25 cellular contexts compared by ENCODE assay signal in the genomic region with DNA sequence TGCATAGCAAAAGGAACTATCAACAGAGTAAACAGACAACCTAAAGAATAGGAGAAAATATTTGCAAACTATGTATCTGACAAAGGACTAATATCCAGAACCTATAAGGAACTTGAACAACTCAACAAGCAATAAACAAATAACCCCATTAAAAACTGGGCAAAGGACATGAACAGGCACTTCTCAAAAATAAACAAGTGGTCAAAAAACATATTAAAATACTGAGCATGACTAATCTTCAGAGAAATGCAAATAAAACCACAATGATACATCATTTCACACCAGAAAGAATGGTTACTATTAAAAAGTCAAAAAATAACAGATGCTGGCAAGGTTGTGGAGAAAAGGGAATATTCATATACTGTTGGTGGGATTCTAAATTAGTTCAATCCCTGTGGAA.
"Had no signal": no experiment of that assay in that cellular context is flagged by ENCODE, and none has a peak within 500 bp of the region (broad histone marks: within the 10 kb centered on the region; RNA-seq: fewer than 3 reads in every experiment).

No MANE protein-coding gene starts in this region.

- DNase-seq: activated CD4-positive, alpha-beta T cell treated with anti-CD3 and anti-CD28 coated beads for 1 hour; activated CD8-positive, alpha-beta memory T cell treated with anti-CD3 and anti-CD28 coated beads for 24 hours; activated CD8-positive, alpha-beta memory T cell treated with anti-CD3 and anti-CD28 coated beads, Interleukin-2, amount 50 U/mL, for 48 hours; activated effector memory CD4-positive, alpha-beta T cell treated with Interleukin-2 at 50 U/mL for 16 hours; activated naive CD4-positive, alpha-beta T cell treated with anti-CD3 and anti-CD28 coated beads, Interleukin-2, amount 10 ng/mL, durations not matched to agents 7 days and 5 days; activated naive CD8-positive, alpha-beta T cell treated with anti-CD3 and anti-CD28 coated beads, Interleukin-2, amount 50 U/mL, for 24 hours; activated T-cell treated with anti-CD3 and anti-CD28 coated beads, Interleukin-2, amount 50 U/mL, for 48 hours; aorta; brain microvascular endothelial cell; colonic mucosa; kidney glomerular epithelial cell; left ventricle myocardium superior; naive thymus-derived CD8-positive, alpha-beta T cell; psoas muscle; right cardiac atrium; small intestine; stimulated activated CD4-positive, alpha-beta T cell treated with anti-CD3 and anti-CD28 coated beads, Interleukin-15, amount 100 ng/mL, for 24 hours; stimulated activated CD4-positive, alpha-beta T cell treated with anti-CD3 and anti-CD28 coated beads, Interleukin-2, amount 100 ng/mL, for 48 hours; T-helper 2 cell had no signal

- H3K36me3 Mint-ChIP-seq: activated naive CD4-positive, alpha-beta T cell treated with anti-CD3 and anti-CD28 coated beads, Interleukin-2, amount 10 ng/mL, durations not matched to agents 7 days and 5 days; memory B cell; naive thymus-derived CD8-positive, alpha-beta T cell had no signal

- H3K36me3 ChIP-seq: brain microvascular endothelial cell, colonic mucosa, esophagus muscularis mucosa, tibial nerve had no signal

- H3K4me3 ChIP-seq: colonic mucosa, esophagus muscularis mucosa, psoas muscle, tibial nerve had no signal

- H3K4me1 Mint-ChIP-seq: activated naive CD4-positive, alpha-beta T cell treated with anti-CD3 and anti-CD28 coated beads, Interleukin-2, amount 10 ng/mL, durations not matched to agents 7 days and 5 days; activated naive CD8-positive, alpha-beta T cell treated with anti-CD3 and anti-CD28 coated beads, Interleukin-2, amount 50 U/mL, for 24 hours; central memory CD8-positive, alpha-beta T cell; memory B cell; naive thymus-derived CD8-positive, alpha-beta T cell had no signal

- H3K27ac Mint-ChIP-seq: activated naive CD4-positive, alpha-beta T cell treated with anti-CD3 and anti-CD28 coated beads, Interleukin-2, amount 10 ng/mL, durations not matched to agents 7 days and 5 days; activated naive CD8-positive, alpha-beta T cell treated with anti-CD3 and anti-CD28 coated beads, Interleukin-2, amount 50 U/mL, for 24 hours; memory B cell; naive thymus-derived CD8-positive, alpha-beta T cell; stimulated activated naive CD8-positive, alpha-beta T cell treated with anti-CD3 and anti-CD28 coated beads, Interleukin-15, Interleukin-2, amounts not matched to agents 100 ng/mL and 50 ng/mL, for 24 hours had no signal

- H3K4me3 Mint-ChIP-seq: activated naive CD4-positive, alpha-beta T cell treated with anti-CD3 and anti-CD28 coated beads, Interleukin-2, amount 10 ng/mL, durations not matched to agents 7 days and 5 days; activated naive CD8-positive, alpha-beta T cell treated with anti-CD3 and anti-CD28 coated beads, Interleukin-2, amount 50 U/mL, for 24 hours; central memory CD8-positive, alpha-beta T cell; memory B cell; naive thymus-derived CD8-positive, alpha-beta T cell; stimulated activated naive CD8-positive, alpha-beta T cell treated with anti-CD3 and anti-CD28 coated beads, Interleukin-15, Interleukin-2, amounts not matched to agents 100 ng/mL and 50 ng/mL, for 24 hours had no signal

- H3K27me3 ChIP-seq: brain microvascular endothelial cell, colonic mucosa, esophagus muscularis mucosa, tibial nerve had no signal

- H3K27me3 Mint-ChIP-seq: activated naive CD4-positive, alpha-beta T cell treated with anti-CD3 and anti-CD28 coated beads, Interleukin-2, amount 10 ng/mL, durations not matched to agents 7 days and 5 days; central memory CD8-positive, alpha-beta T cell; memory B cell; stimulated activated naive CD8-positive, alpha-beta T cell treated with anti-CD3 and anti-CD28 coated beads, Interleukin-15, Interleukin-2, amounts not matched to agents 100 ng/mL and 50 ng/mL, for 24 hours had no signal

- H3K9me3 ChIP-seq: colonic mucosa, esophagus muscularis mucosa, psoas muscle, tibial nerve had no signal

- H3K27ac ChIP-seq: brain microvascular endothelial cell, colonic mucosa, esophagus muscularis mucosa, psoas muscle, tibial nerve, VCaP had no signal

- H3K9me3 Mint-ChIP-seq: activated naive CD8-positive, alpha-beta T cell treated with anti-CD3 and anti-CD28 coated beads, Interleukin-2, amount 50 U/mL, for 24 hours; naive thymus-derived CD8-positive, alpha-beta T cell; stimulated activated naive CD8-positive, alpha-beta T cell treated with anti-CD3 and anti-CD28 coated beads, Interleukin-15, Interleukin-2, amounts not matched to agents 100 ng/mL and 50 ng/mL, for 24 hours had no signal

- H3K4me1 ChIP-seq: colonic mucosa, esophagus muscularis mucosa, psoas muscle, tibial nerve had no signal

- ATAC-seq: activated naive CD8-positive, alpha-beta T cell treated with anti-CD3 and anti-CD28 coated beads, Interleukin-2, amount 50 U/mL, for 24 hours; left ventricle myocardium superior; naive thymus-derived CD8-positive, alpha-beta T cell; psoas muscle; right cardiac atrium had no signal
